Comparison of ENCODE assay signal across 8 cellular contexts in the genomic region with DNA sequence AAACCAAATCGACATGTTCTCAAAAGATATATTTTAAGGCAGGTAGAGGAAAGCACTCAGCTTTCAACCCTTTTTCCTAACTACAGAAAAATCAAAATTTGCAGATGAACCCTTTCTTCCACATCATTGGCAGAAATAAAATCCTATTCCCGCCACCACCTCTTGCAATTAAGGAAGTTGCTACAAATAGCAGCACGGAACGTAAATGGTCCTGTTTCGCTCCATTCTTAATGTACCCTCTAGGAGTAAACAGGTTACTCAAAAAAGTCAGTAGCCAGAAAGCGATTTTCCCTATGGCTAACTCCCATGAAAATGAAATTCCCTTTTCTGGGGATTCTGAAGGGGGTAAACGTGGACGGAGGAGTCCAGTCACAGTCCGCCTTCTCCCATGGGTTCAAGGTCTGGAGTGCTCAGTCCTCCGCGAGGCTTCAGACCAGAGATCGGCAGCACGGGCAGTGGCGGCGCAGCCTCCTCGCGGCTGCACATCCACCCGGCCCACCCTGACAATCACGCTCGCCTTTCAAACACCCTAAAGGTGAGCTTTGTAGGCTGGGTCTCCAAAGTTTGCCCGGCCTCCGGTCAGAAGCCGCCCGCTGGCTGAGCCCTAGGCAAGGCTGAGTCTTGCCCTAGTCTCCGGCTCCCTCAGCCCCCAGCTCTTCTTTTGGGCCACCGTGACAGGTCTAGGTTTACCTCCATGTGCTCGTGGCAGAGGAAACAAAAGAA. TPM values are rescaled to one million over a fixed set of nuclear protein-coding genes. Genes with fewer than 3 reads are reported as not detected.
DNase-seq lines count a peak whose midpoint lies in the region; ATAC-seq and TF ChIP-seq lines count a peak whose summit lies in the region.

No MANE protein-coding gene starts in this region.

- no peaks in the 10 kb centered on the region for H3K36me3 ChIP-seq in A673 (ENCODE audit: insufficient read depth, low read length, poor library complexity, severe bottlenecking)

- BruUV-seq in A673 (replicated peaks; lab: Mats Ljungman, UMichigan) = no TSS peak
- BruUV-seq in MCF 10A (replicated peaks; lab: Mats Ljungman, UMichigan) = no TSS peak

- CTCF ChIA-PET in A673 (lab: Charles Lee) = no interaction called here
- CTCF ChIA-PET in MCF 10A (lab: Yijun Ruan, JAX) = interaction anchor here (1.0 kb wide), 1 partner anchor 69 kb away, joined by 3 read pairs; no protein-coding TSS in a partner anchor

- H3K4me1 Mint-ChIP-seq in MCF 10A (ENCODE audit: insufficient read depth, unreplicated experiment) = peaks cover 4% of the 10 kb centered on the region

- H3K4me3 ChIP-seq in A673 (ENCODE audit: low read depth, low read length, poor library complexity, severe bottlenecking) = peak overlapping the region; percentile 79

- H3K27ac Mint-ChIP-seq in MCF 10A (ENCODE audit: low read depth, unreplicated experiment) = peak overlapping the region; percentile 47

- H3K36me3 Mint-ChIP-seq in MCF 10A (ENCODE audit: insufficient read depth, unreplicated experiment) = no peaks in the 10 kb centered on the region

- ATAC-seq in left colon (peak; percentile 28), GM19455 (IDR thresholded peaks at IDR 0.05; ENCODE audit: unreplicated experiment) (no peak)

- peak overlapping the region; percentile 91 for H3K27ac ChIP-seq in A673 (ENCODE audit: low read depth, low read length, poor library complexity, severe bottlenecking)

- no peaks in the 10 kb centered on the region for H3K9me3 Mint-ChIP-seq in MCF 10A (ENCODE audit: unreplicated experiment)

- no peaks in the 10 kb centered on the region for H3K27me3 Mint-ChIP-seq in MCF 10A (ENCODE audit: insufficient read depth, unreplicated experiment)

- DNase-seq in A673 (ENCODE audit: low spot score) (no peak), GM20000 (ENCODE audit: low spot score) (peak; percentile 7), SK-N-DZ (ENCODE audit: low spot score) (peak; percentile 39), MCF 10A (ENCODE audit: unreplicated experiment) (peak; percentile 30), left colon (peak; percentile 25 to 42), midbrain (lab: John Stamatoyannopoulos, UW) (no peak)
- DNase-seq in stimulated activated CD8-positive, alpha-beta memory T cell treated with anti-CD3 and anti-CD28 coated beads, Interleukin-4, amount 100 ng/mL, for 48 hours = peak; percentile 39

- H3K4me3 Mint-ChIP-seq in MCF 10A (ENCODE audit: unreplicated experiment) = peak overlapping the region; percentile 76

- H3K27me3 ChIP-seq in A673 (replicated peaks; ENCODE audit: insufficient read depth, low read depth, low read length, poor library complexity) = no peaks in the 10 kb centered on the region

- POLR2A ChIA-PET in A673 (lab: Charles Lee; ENCODE audit: low non-redundant PET) (no interaction called here), MCF 10A (lab: Yijun Ruan, JAX) (interaction anchor here (0.7 to 3.2 kb wide), 8 partner anchors 10 to 1006 kb away, joined by 3 to 12 read pairs (median 3); no protein-coding TSS in a partner anchor)

- H3K4me1 ChIP-seq in A673 (ENCODE audit: insufficient read depth, low read length, poor library complexity, severe bottlenecking) = peaks cover 17% of the 10 kb centered on the region

- H3K9me3 ChIP-seq in A673 (ENCODE audit: low read depth, low read length, poor library complexity, severe bottlenecking) = no peaks in the 10 kb centered on the region

- TF ChIP-seq CTCF in A673 (conservative IDR thresholded peaks at IDR 0.05; ENCODE audit: low read depth, low read length) (no peak), GM20000 (IDR thresholded peaks at IDR 0.05; ENCODE audit: extremely low read depth, missing control alignments) (no peak), MCF 10A (IDR thresholded peaks at IDR 0.05; ENCODE audit: unreplicated experiment) (no peak)

- intact Hi-C loops in A673 (cut with micrococcal nuclease; ENCODE audit: unreplicated experiment) (loop anchor here (5.0 kb wide), 1 partner anchor 99 kb away; no protein-coding TSS in a partner anchor), MCF 10A (cut with micrococcal nuclease) (loop anchor here (2.0 kb wide), 1 partner anchor 100 kb away; no protein-coding TSS in a partner anchor), left colon (cut with DNase I, micrococcal nuclease) (no loop called here)

RNA-seq across cellular contexts. Expression of gene ATP11C, which starts 1.8 kb away (rescaled TPM):
- 88.5 and 93.1 TPM in 2 replicates for total RNA-seq in A673 (2021)
- 69.2 and 77.7 TPM in 2 replicates for polyA plus RNA-seq in SK-N-DZ (2014; cell fraction: cytosol; rRNA removed)
- polyA plus RNA-seq in SK-N-DZ (2014; cell fraction: nucleus; rRNA removed) = 76.2 and 82.8 TPM in 2 replicates
- 19.0 and 19.5 TPM in 2 replicates for total RNA-seq in MCF 10A (2022)
- 10 to 100 TPM; 12.8 to 13.3 TPM for total RNA-seq in left colon

RNA-seq across cellular contexts. Expression of gene CXorf66, which starts 34.2 kb away (rescaled TPM):
- total RNA-seq in A673 (2021) = not detected in 2 replicates
- polyA plus RNA-seq in SK-N-DZ (2014; cell fraction: cytosol; rRNA removed) = not detected in 2 replicates
- polyA plus RNA-seq in SK-N-DZ (2014; cell fraction: nucleus; rRNA removed) = not detected in 2 replicates
- not detected in 2 replicates for total RNA-seq in MCF 10A (2022)
- not detected for total RNA-seq in left colon

Comparison
In these comparisons a context has a peak if more than half of its experiments do, and no peak if none do; other contexts are left out.
1. DNase-seq: peak in GM20000 (single experiment), SK-N-DZ (single experiment), MCF 10A (single experiment), left colon (2 of 2) and stimulated activated CD8-positive, alpha-beta memory T cell treated with anti-CD3 and anti-CD28 coated beads, Interleukin-4, amount 100 ng/mL, for 48 hours (single experiment); none in A673 (single experiment) and midbrain (single experiment).
2. intact Hi-C loops: an anchor here in A673 (5.0 kb wide) and MCF 10A (2.0 kb wide); none called in left colon.